In the genomic region with DNA sequence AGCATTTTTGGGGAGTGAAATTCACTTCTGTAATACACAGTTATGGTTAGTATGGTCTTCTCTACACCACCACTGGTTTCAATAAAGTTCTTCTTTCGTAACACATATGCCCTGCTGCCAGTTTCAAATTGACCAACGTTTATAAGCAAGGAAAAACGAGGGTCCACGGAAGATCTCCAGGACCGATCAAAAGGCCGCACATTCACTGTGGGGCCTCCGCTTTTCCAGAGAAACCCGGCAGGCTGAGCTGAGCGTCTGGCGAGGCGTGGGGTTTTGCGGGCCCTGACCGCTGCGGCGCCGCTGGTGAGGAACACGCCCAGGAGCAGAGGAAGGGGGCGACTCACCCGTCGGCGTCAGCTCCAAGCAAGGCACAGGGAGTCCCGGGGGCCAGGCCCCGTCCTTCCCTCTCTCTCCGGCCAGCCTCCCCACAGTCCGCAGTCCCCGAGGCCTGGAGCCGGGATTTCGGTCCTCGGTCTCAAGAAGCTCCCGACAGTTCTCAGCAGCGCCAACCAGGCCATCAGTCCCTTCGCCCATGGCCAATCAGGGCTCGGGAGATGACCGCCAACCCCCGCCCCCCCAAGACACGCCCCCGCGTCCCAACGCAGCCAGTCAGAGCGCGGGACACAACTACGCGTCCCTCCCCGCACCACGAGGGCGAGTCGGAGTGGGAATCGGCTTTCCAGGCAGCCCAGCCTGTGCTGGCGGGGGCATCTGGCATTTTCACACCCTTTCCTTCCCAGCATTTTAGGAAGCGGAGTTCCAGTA, we compare ENCODE assay signal across 1 cellular context.
A peak's percentile ranks its signal among the peaks of the same experiment; 100 is the strongest.
TF ChIP-seq lines count a peak whose summit lies in the region.

A gene with protein sequence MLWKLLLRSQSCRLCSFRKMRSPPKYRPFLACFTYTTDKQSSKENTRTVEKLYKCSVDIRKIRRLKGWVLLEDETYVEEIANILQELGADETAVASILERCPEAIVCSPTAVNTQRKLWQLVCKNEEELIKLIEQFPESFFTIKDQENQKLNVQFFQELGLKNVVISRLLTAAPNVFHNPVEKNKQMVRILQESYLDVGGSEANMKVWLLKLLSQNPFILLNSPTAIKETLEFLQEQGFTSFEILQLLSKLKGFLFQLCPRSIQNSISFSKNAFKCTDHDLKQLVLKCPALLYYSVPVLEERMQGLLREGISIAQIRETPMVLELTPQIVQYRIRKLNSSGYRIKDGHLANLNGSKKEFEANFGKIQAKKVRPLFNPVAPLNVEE (minus strand): TSS at position 522 of the 765 bp plus-strand sequence. CDS start 8,432 bp downstream, outside the sequence.

TF ChIP-seq in HepG2, 621 proteins besides CTCF, POLR2A, EP300 and RAD21 (continued from another document and continues in another):
- TF ChIP-seq, protein P1, sequence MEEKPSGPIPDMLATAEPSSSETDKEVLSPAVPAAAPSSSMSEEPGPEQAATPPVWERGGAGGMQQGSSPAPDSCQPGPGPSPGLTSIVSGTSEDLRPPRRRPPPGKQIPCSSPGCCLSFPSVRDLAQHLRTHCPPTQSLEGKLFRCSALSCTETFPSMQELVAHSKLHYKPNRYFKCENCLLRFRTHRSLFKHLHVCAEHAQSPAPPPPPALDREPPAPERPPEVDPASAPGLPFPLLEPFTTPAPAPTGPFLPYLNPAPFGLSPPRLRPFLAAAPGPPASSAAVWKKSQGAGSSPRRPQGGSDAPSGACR (CRISPR knock-in tag; IDR thresholded peaks at IDR 0.05), result peak; percentile 26; the same call in 1 of the 2 replicates
- TF ChIP-seq BCL6 (CRISPR knock-in tag; IDR thresholded peaks at IDR 0.05) (no peak; the same call in 1 of the 2 replicates), ZNF564 (CRISPR knock-in tag; IDR thresholded peaks at IDR 0.05) (no peak), NR2F6 (IDR thresholded peaks at IDR 0.05) (no peak), NR2F6 (CRISPR knock-in tag; IDR thresholded peaks at IDR 0.05) (no peak), RNF2 (conservative IDR thresholded peaks at IDR 0.05; ENCODE audit: low read depth) (0 out of 2 replicates have a peak, but pooled peaks have one; percentile 24), NFE2L2 (IDR thresholded peaks at IDR 0.05; ENCODE audit: low read length) (no peak), ZNF672 (CRISPR knock-in tag; IDR thresholded peaks at IDR 0.05) (no peak), ZNF337 (CRISPR knock-in tag; IDR thresholded peaks at IDR 0.05; ENCODE audit: borderline replicate concordance, low read depth) (no peak), ZNF234 (CRISPR knock-in tag; conservative IDR thresholded peaks at IDR 0.05) (no peak), AGO1 (IDR thresholded peaks at IDR 0.05; ENCODE audit: low read depth, low read length, poor library complexity, severe bottlenecking) (no peak), SOX6 (IDR thresholded peaks at IDR 0.05) (no peak), SOX6 (CRISPR knock-in tag; IDR thresholded peaks at IDR 0.05) (peak; percentile 44), SATB2 (CRISPR knock-in tag; IDR thresholded peaks at IDR 0.05) (no peak), ZNF496 (CRISPR knock-in tag; IDR thresholded peaks at IDR 0.05; ENCODE audit: insufficient replicate concordance) (no peak), ZNF530 (CRISPR knock-in tag; IDR thresholded peaks at IDR 0.05; ENCODE audit: low read depth) (no peak), FOSL2 (CRISPR knock-in tag; IDR thresholded peaks at IDR 0.05) (peak; percentile 40; the same call in 1 of the 2 replicates), ZMYM3 (CRISPR knock-in tag; IDR thresholded peaks at IDR 0.05) (peak; percentile 51; the same call in 1 of the 2 replicates), ZNF547 (CRISPR knock-in tag; IDR thresholded peaks at IDR 0.05) (no peak), ZNF264 (CRISPR knock-in tag; IDR thresholded peaks at IDR 0.05) (0 out of 2 replicates have a peak, but pooled peaks have one; percentile 39), DR1 (CRISPR knock-in tag; IDR thresholded peaks at IDR 0.05) (peak; percentile 53; the same call in 1 of the 2 replicates), YY1 (IDR thresholded peaks at IDR 0.05; ENCODE audit: insufficient read depth, insufficient replicate concordance, low read depth, low read length) (peak; percentile 34), TEAD3 (CRISPR knock-in tag; optimal IDR thresholded peaks at IDR 0.05; ENCODE audit: borderline replicate concordance) (peak; percentile 46), BHLHE40 (IDR thresholded peaks at IDR 0.05; ENCODE audit: low read length) (no peak), PAWR (CRISPR knock-in tag; IDR thresholded peaks at IDR 0.05; ENCODE audit: borderline replicate concordance) (no peak), ZKSCAN8 (CRISPR knock-in tag; IDR thresholded peaks at IDR 0.05; ENCODE audit: borderline replicate concordance) (no peak), FOXK1 (CRISPR knock-in tag; IDR thresholded peaks at IDR 0.05; ENCODE audit: borderline replicate concordance, low read depth) (0 out of 2 replicates have a peak, but pooled peaks have one; percentile 31), RFX1 (IDR thresholded peaks at IDR 0.05) (no peak)
- TF ChIP-seq, protein P2, sequence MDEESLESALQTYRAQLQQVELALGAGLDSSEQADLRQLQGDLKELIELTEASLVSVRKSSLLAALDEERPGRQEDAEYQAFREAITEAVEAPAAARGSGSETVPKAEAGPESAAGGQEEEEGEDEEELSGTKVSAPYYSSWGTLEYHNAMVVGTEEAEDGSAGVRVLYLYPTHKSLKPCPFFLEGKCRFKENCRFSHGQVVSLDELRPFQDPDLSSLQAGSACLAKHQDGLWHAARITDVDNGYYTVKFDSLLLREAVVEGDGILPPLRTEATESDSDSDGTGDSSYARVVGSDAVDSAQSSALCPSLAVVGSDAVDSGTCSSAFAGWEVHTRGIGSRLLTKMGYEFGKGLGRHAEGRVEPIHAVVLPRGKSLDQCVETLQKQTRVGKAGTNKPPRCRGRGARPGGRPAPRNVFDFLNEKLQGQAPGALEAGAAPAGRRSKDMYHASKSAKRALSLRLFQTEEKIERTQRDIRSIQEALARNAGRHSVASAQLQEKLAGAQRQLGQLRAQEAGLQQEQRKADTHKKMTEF (CRISPR knock-in tag; IDR thresholded peaks at IDR 0.05), result peak; percentile 39; the same call in 1 of the 2 replicates
- TF ChIP-seq, protein P3, sequence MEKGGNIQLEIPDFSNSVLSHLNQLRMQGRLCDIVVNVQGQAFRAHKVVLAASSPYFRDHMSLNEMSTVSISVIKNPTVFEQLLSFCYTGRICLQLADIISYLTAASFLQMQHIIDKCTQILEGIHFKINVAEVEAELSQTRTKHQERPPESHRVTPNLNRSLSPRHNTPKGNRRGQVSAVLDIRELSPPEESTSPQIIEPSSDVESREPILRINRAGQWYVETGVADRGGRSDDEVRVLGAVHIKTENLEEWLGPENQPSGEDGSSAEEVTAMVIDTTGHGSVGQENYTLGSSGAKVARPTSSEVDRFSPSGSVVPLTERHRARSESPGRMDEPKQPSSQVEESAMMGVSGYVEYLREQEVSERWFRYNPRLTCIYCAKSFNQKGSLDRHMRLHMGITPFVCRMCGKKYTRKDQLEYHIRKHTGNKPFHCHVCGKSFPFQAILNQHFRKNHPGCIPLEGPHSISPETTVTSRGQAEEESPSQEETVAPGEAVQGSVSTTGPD (CRISPR knock-in tag; IDR thresholded peaks at IDR 0.05), result no peak
- TF ChIP-seq, protein P4, sequence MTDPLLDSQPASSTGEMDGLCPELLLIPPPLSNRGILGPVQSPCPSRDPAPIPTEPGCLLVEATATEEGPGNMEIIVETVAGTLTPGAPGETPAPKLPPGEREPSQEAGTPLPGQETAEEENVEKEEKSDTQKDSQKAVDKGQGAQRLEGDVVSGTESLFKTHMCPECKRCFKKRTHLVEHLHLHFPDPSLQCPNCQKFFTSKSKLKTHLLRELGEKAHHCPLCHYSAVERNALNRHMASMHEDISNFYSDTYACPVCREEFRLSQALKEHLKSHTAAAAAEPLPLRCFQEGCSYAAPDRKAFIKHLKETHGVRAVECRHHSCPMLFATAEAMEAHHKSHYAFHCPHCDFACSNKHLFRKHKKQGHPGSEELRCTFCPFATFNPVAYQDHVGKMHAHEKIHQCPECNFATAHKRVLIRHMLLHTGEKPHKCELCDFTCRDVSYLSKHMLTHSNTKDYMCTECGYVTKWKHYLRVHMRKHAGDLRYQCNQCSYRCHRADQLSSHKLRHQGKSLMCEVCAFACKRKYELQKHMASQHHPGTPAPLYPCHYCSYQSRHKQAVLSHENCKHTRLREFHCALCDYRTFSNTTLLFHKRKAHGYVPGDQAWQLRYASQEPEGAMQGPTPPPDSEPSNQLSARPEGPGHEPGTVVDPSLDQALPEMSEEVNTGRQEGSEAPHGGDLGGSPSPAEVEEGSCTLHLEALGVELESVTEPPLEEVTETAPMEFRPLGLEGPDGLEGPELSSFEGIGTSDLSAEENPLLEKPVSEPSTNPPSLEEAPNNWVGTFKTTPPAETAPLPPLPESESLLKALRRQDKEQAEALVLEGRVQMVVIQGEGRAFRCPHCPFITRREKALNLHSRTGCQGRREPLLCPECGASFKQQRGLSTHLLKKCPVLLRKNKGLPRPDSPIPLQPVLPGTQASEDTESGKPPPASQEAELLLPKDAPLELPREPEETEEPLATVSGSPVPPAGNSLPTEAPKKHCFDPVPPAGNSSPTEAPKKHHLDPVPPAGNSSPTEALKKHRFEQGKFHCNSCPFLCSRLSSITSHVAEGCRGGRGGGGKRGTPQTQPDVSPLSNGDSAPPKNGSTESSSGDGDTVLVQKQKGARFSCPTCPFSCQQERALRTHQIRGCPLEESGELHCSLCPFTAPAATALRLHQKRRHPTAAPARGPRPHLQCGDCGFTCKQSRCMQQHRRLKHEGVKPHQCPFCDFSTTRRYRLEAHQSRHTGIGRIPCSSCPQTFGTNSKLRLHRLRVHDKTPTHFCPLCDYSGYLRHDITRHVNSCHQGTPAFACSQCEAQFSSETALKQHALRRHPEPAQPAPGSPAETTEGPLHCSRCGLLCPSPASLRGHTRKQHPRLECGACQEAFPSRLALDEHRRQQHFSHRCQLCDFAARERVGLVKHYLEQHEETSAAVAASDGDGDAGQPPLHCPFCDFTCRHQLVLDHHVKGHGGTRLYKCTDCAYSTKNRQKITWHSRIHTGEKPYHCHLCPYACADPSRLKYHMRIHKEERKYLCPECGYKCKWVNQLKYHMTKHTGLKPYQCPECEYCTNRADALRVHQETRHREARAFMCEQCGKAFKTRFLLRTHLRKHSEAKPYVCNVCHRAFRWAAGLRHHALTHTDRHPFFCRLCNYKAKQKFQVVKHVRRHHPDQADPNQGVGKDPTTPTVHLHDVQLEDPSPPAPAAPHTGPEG (CRISPR knock-in tag; IDR thresholded peaks at IDR 0.05), result 0 out of 2 replicates have a peak, but pooled peaks have one; percentile 47
- TF ChIP-seq, protein P5, sequence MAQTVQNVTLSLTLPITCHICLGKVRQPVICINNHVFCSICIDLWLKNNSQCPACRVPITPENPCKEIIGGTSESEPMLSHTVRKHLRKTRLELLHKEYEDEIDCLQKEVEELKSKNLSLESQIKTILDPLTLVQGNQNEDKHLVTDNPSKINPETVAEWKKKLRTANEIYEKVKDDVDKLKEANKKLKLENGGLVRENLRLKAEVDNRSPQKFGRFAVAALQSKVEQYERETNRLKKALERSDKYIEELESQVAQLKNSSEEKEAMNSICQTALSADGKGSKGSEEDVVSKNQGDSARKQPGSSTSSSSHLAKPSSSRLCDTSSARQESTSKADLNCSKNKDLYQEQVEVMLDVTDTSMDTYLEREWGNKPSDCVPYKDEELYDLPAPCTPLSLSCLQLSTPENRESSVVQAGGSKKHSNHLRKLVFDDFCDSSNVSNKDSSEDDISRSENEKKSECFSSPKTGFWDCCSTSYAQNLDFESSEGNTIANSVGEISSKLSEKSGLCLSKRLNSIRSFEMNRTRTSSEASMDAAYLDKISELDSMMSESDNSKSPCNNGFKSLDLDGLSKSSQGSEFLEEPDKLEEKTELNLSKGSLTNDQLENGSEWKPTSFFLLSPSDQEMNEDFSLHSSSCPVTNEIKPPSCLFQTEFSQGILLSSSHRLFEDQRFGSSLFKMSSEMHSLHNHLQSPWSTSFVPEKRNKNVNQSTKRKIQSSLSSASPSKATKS (CRISPR knock-in tag; IDR thresholded peaks at IDR 0.05), result no peak
- TF ChIP-seq, protein P6, sequence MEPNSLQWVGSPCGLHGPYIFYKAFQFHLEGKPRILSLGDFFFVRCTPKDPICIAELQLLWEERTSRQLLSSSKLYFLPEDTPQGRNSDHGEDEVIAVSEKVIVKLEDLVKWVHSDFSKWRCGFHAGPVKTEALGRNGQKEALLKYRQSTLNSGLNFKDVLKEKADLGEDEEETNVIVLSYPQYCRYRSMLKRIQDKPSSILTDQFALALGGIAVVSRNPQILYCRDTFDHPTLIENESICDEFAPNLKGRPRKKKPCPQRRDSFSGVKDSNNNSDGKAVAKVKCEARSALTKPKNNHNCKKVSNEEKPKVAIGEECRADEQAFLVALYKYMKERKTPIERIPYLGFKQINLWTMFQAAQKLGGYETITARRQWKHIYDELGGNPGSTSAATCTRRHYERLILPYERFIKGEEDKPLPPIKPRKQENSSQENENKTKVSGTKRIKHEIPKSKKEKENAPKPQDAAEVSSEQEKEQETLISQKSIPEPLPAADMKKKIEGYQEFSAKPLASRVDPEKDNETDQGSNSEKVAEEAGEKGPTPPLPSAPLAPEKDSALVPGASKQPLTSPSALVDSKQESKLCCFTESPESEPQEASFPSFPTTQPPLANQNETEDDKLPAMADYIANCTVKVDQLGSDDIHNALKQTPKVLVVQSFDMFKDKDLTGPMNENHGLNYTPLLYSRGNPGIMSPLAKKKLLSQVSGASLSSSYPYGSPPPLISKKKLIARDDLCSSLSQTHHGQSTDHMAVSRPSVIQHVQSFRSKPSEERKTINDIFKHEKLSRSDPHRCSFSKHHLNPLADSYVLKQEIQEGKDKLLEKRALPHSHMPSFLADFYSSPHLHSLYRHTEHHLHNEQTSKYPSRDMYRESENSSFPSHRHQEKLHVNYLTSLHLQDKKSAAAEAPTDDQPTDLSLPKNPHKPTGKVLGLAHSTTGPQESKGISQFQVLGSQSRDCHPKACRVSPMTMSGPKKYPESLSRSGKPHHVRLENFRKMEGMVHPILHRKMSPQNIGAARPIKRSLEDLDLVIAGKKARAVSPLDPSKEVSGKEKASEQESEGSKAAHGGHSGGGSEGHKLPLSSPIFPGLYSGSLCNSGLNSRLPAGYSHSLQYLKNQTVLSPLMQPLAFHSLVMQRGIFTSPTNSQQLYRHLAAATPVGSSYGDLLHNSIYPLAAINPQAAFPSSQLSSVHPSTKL (CRISPR knock-in tag; IDR thresholded peaks at IDR 0.05), result peak; percentile 57; the same call in 1 of the 2 replicates
- TF ChIP-seq, protein P7, sequence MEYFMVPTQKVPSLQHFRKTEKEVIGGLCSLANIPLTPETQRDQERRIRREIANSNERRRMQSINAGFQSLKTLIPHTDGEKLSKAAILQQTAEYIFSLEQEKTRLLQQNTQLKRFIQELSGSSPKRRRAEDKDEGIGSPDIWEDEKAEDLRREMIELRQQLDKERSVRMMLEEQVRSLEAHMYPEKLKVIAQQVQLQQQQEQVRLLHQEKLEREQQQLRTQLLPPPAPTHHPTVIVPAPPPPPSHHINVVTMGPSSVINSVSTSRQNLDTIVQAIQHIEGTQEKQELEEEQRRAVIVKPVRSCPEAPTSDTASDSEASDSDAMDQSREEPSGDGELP (IDR thresholded peaks at IDR 0.05; ENCODE audit: borderline replicate concordance, low read depth), result no peak
- TF ChIP-seq, protein P8, sequence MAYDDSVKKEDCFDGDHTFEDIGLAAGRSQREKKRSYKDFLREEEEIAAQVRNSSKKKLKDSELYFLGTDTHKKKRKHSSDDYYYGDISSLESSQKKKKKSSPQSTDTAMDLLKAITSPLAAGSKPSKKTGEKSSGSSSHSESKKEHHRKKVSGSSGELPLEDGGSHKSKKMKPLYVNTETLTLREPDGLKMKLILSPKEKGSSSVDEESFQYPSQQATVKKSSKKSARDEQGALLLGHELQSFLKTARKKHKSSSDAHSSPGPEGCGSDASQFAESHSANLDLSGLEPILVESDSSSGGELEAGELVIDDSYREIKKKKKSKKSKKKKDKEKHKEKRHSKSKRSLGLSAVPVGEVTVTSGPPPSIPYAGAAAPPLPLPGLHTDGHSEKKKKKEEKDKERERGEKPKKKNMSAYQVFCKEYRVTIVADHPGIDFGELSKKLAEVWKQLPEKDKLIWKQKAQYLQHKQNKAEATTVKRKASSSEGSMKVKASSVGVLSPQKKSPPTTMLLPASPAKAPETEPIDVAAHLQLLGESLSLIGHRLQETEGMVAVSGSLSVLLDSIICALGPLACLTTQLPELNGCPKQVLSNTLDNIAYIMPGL (CRISPR knock-in tag; IDR thresholded peaks at IDR 0.05; ENCODE audit: borderline replicate concordance in 1 of 2, low read depth in 1 of 2), result peak in 1 of 2 experiments; percentile 74; a peak in 1 of 4 replicates
